In the genomic region with DNA sequence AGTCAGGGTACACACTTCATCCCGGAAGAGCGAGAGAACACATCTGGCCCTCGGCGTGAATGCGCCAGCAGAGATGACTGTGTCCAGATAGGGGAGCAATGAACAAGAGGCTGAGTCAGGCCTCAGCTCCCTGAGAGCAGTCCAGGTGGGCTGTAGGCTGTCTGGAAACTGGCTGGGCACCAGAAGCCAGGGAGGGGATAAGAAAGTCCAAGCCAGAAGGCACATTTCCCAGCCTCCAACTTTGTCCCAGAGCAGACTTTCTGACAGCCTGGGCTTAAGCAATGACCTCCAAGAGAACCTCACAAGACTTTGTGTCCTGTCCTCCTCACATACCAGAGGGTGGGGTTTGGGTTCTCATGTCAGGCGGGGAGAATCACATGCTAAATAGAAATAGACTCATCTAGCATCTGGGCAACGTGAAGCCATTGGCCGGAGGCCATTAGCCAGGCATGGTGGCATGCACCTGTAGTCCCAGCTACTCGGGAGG, we compare ENCODE assay signal across 1 cellular context.
TF ChIP-seq lines count a peak whose summit lies in the region.

No MANE protein-coding gene starts in this region.

TF ChIP-seq in IMR-90, 13 proteins besides CTCF, POLR2A, EP300 and RAD21:
- TF ChIP-seq NFE2L2 (IDR thresholded peaks at IDR 0.05; ENCODE audit: low read depth, low read length): no peak
- no peak for TF ChIP-seq MAFK (IDR thresholded peaks at IDR 0.05; ENCODE audit: low read depth, low read length)
- no peak for TF ChIP-seq CEBPB (IDR thresholded peaks at IDR 0.05; ENCODE audit: low read depth, low read length)
- no peak for TF ChIP-seq MXI1 (IDR thresholded peaks at IDR 0.05; ENCODE audit: borderline replicate concordance, low read depth, low read length)
- TF ChIP-seq RFX5 (IDR thresholded peaks at IDR 0.05; ENCODE audit: low read depth, low read length): no peak
- TF ChIP-seq, protein P1, sequence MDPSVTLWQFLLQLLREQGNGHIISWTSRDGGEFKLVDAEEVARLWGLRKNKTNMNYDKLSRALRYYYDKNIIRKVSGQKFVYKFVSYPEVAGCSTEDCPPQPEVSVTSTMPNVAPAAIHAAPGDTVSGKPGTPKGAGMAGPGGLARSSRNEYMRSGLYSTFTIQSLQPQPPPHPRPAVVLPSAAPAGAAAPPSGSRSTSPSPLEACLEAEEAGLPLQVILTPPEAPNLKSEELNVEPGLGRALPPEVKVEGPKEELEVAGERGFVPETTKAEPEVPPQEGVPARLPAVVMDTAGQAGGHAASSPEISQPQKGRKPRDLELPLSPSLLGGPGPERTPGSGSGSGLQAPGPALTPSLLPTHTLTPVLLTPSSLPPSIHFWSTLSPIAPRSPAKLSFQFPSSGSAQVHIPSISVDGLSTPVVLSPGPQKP (IDR thresholded peaks at IDR 0.05; ENCODE audit: borderline replicate concordance, low read depth, low read length): no peak
- TF ChIP-seq MAZ (IDR thresholded peaks at IDR 0.05; ENCODE audit: borderline replicate concordance, low read depth, low read length): no peak
- TF ChIP-seq CHD1 (IDR thresholded peaks at IDR 0.05; ENCODE audit: low read depth, low read length): no peak
- no peak for TF ChIP-seq SMC3 (IDR thresholded peaks at IDR 0.05; ENCODE audit: low read depth, low read length)
- TF ChIP-seq FOS (IDR thresholded peaks at IDR 0.05; ENCODE audit: low read depth, low read length): no peak
